ENCODE assay signal across 4 cellular contexts in the genomic region with DNA sequence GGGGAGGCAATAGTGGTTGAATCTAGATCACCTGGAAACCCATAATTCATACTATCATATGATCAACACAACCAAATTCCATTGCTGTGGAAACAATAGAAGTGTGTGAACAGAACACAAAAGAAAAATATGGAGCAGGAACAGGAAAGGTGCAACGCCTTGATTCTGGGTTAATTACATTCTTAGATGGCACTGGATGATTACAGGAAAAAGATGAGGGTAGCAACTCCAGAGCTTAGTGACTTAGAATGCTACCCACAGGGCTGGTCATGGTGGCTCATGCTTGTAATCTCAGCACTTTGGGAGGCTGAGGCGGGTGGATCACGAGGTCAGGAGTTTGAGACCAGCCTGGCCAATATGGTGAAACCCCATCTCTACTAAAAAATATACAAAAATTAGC. TPM values are rescaled to one million over a fixed set of nuclear protein-coding genes. Genes with fewer than 3 reads are reported as not detected.
"Had no signal": no experiment of that assay in that cellular context is flagged by ENCODE, and none has a peak within 500 bp of the region (broad histone marks: within the 10 kb centered on the region; RNA-seq: fewer than 3 reads in every experiment).

No MANE protein-coding gene starts in this region.

RNA-seq across cellular contexts. Expression of a gene that starts 19.6 kb away (rescaled TPM):
- total RNA-seq: GM23248, H1, H7, H9 had no signal
- polyA plus RNA-seq: GM23248, H1 had no signal
